10 cellular contexts compared by ENCODE assay signal in the genomic region with DNA sequence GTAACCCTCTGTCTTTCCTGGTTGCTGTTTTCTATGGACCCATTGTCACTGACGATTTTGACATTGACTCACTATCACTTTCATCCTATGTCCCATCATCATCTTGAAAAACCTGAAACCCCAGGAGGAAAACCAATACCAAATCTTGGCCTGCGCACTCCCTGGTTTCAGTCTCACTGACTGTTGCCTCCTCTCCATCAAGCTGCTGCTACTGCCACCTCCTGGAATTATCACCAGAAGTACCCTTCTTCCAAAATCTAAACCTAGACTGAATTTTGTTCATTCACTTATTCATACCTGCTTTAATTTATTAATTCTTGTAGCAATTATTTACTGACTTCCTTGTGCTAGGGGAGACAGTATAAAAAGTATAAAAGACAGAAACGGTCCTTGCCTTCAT. TPM values are rescaled to one million over a fixed set of nuclear protein-coding genes. Genes with fewer than 3 reads are reported as not detected.
DNase-seq lines count a peak whose midpoint lies in the region; ATAC-seq, FAIRE-seq and TF ChIP-seq lines count a peak whose summit lies in the region.
"Had no signal": no experiment of that assay in that cellular context is flagged by ENCODE, and none has a peak within 500 bp of the region (broad histone marks: within the 10 kb centered on the region; RNA-seq: fewer than 3 reads in every experiment).

No MANE protein-coding gene starts in this region.

- CTCF ChIA-PET in PC-3 (lab: Charles Lee) (interaction anchor here (1.2 kb wide), 1 partner anchor 61 kb away, joined by 5 read pairs; no protein-coding TSS in a partner anchor), RWPE1 (lab: Yijun Ruan, JAX) (interaction anchor here (0.7 kb wide), 1 partner anchor 172 kb away, joined by 3 read pairs; no protein-coding TSS in a partner anchor)

- H3K27ac ChIP-seq in PC-3 (ENCODE audit: low read length) (no peak overlapping the region), small intestine (ENCODE audit: low read depth in 1 of 2, low read length in 1 of 2) (no peak overlapping the region), RWPE1 (no peak overlapping the region)
- H3K27ac ChIP-seq: SK-N-MC had no signal

- no peaks in the 10 kb centered on the region for H3K9me2 ChIP-seq in PC-3 (replicated peaks; ENCODE audit: low read length)

- no peaks in the 10 kb centered on the region for H3K27me3 ChIP-seq in PC-3 (ENCODE audit: low read length)
- no peaks in the 10 kb centered on the region for H3K27me3 ChIP-seq in small intestine (ENCODE audit: control insufficient read depth in 2 of 2, insufficient read depth in 2 of 2, low read length in 2 of 2)

- DNase-seq in DMS53 (lab: John Stamatoyannopoulos, UW) (peak; percentile 42), DMS53 treated with DMSO at 0.1 percent for 48 hours (lab: John Stamatoyannopoulos, UW; ENCODE audit: unreplicated experiment) (no peak), PC-3 (peak; percentile 45), choroid plexus epithelial cell (ENCODE audit: low read depth) (peak; percentile 37), small intestine (peak; percentile 33), NCI-H510A (lab: John Stamatoyannopoulos, UW) (no peak), NCI-H187 (lab: John Stamatoyannopoulos, UW) (no peak), RWPE1 (ENCODE audit: low spot score) (no peak)
- DNase-seq: naive B cell had no signal

- H3K4me2 ChIP-seq in PC-3 (ENCODE audit: low read length) = no peak overlapping the region

- TF ChIP-seq CTCF in PC-3 (conservative IDR thresholded peaks at IDR 0.05; ENCODE audit: low read depth, low read length) = peak; percentile 54
- TF ChIP-seq CTCF in choroid plexus epithelial cell (conservative IDR thresholded peaks at IDR 0.05; ENCODE audit: low read depth, low read length) = peak; percentile 43
- TF ChIP-seq CTCF in RWPE1 (conservative IDR thresholded peaks at IDR 0.05; ENCODE audit: low read depth) = no peak

- no TSS peak for BruUV-seq in PC-3 (replicated peaks; lab: Mats Ljungman, UMichigan)

- POLR2A ChIA-PET in PC-3 (lab: Charles Lee; ENCODE audit: unreplicated experiment) = no interaction called here
- POLR2A ChIA-PET in RWPE1 (lab: Yijun Ruan, JAX; ENCODE audit: low non-redundant PET) = no interaction called here

- intact Hi-C loops in PC-3 (cut with micrococcal nuclease) = loop anchor here (1.0 to 5.0 kb wide), 2 partner anchors 61 to 62 kb away; no protein-coding TSS in a partner anchor

- H3K9ac ChIP-seq in PC-3 (ENCODE audit: low read length) = no peak overlapping the region

- WGBS in small intestine, 3 donors = 31 to 48% (median 37%) methylated on average over 3 of the region's 3 CpGs

- no peak overlapping the region for H3K4me3 ChIP-seq in PC-3 (ENCODE audit: low read length)
- H3K4me3 ChIP-seq in choroid plexus epithelial cell (ENCODE audit: low read depth, low read length) = no peak overlapping the region
- H3K4me3 ChIP-seq in small intestine (ENCODE audit: low read depth in 1 of 2, low read length in 2 of 2) = no peak overlapping the region
- H3K4me3 ChIP-seq: SK-N-MC had no signal

- FAIRE-seq in small intestine (lab: Jason Lieb, UNC) = no peak

- H2AFZ ChIP-seq in PC-3 (ENCODE audit: low read length) = no peak overlapping the region

- H3K9me3 ChIP-seq in PC-3 (ENCODE audit: low read length) (no peaks in the 10 kb centered on the region), small intestine (ENCODE audit: control insufficient read depth, low read depth) (no peaks in the 10 kb centered on the region)

- no peaks in the 10 kb centered on the region for H3F3A ChIP-seq in PC-3 (ENCODE audit: low read length, unreplicated experiment)

- H3K79me2 ChIP-seq in PC-3 (ENCODE audit: low read length) = no peaks in the 10 kb centered on the region

- H3K4me1 ChIP-seq in PC-3 (ENCODE audit: insufficient read depth, low read length) = no peaks in the 10 kb centered on the region
- H3K4me1 ChIP-seq in small intestine (ENCODE audit: control insufficient read depth in 2 of 2, insufficient read depth in 1 of 2, low read depth in 1 of 2, low read length in 1 of 2) = no peaks in the 10 kb centered on the region

- ATAC-seq in PC-3 = peak; percentile 58

- no peaks in the 10 kb centered on the region for H4K20me1 ChIP-seq in PC-3 (ENCODE audit: low read length)

- H3K36me3 ChIP-seq in PC-3 (ENCODE audit: low read depth, low read length) (no peaks in the 10 kb centered on the region), small intestine (ENCODE audit: control insufficient read depth in 2 of 2, insufficient read depth in 2 of 2, low read length in 2 of 2) (no peaks in the 10 kb centered on the region)

RNA-seq across cellular contexts. Expression of gene ACBD5, which starts 44.5 kb away (rescaled TPM):
- 10.7 and 12.3 TPM in 2 replicates for total RNA-seq in PC-3 (2014; rRNA removed)
- polyA plus RNA-seq in small intestine = 10 to 100 TPM; 21.8 to 61.5 (median 40.0) TPM

Comparison
In these comparisons a context has a peak if more than half of its experiments do, and no peak if none do; other contexts are left out.
1. DNase-seq: peak in DMS53 (single experiment), PC-3 (single experiment), choroid plexus epithelial cell (single experiment) and small intestine (single experiment); none in DMS53 treated with DMSO at 0.1 percent for 48 hours (single experiment), NCI-H510A (single experiment), NCI-H187 (0 of 2) and RWPE1 (single experiment).